ENCODE assay signal across 1 cellular context in the genomic region with DNA sequence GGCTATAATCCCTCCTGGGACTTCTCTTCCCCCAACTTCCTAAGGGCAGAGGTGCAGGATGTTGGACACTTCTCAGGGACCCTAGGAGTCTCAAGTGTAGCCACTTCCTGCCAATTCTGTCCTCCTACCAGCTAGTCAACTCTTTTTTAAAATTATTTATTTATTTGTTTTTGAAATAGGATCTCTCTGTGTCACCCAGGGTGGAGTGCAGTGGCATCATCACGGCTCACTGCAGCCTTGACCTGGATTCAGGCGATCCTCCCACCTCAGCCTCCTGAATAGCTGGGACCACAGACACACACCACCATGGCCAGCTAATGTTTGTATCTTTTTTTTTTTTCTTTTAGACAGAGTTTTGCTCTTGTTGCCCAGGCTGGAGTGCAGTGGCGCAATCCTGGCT.
A peak's percentile ranks its signal among the peaks of the same experiment; 100 is the strongest.
TF ChIP-seq lines count a peak whose summit lies in the region.

No MANE protein-coding gene starts in this region.

TF ChIP-seq in A549, 52 proteins besides CTCF, POLR2A, EP300 and RAD21:
- TF ChIP-seq CEBPB (IDR thresholded peaks at IDR 0.05) (peak in 1 of 2 experiments; percentile 46; a peak in 1 of 4 replicates), HOXB5 (CRISPR knock-in tag; IDR thresholded peaks at IDR 0.05) (no peak), CHD4 (IDR thresholded peaks at IDR 0.05; ENCODE audit: borderline replicate concordance) (no peak)
- TF ChIP-seq, protein P1, sequence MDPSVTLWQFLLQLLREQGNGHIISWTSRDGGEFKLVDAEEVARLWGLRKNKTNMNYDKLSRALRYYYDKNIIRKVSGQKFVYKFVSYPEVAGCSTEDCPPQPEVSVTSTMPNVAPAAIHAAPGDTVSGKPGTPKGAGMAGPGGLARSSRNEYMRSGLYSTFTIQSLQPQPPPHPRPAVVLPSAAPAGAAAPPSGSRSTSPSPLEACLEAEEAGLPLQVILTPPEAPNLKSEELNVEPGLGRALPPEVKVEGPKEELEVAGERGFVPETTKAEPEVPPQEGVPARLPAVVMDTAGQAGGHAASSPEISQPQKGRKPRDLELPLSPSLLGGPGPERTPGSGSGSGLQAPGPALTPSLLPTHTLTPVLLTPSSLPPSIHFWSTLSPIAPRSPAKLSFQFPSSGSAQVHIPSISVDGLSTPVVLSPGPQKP (IDR thresholded peaks at IDR 0.05; ENCODE audit: low read depth, low read length): no peak
- TF ChIP-seq, protein P2, sequence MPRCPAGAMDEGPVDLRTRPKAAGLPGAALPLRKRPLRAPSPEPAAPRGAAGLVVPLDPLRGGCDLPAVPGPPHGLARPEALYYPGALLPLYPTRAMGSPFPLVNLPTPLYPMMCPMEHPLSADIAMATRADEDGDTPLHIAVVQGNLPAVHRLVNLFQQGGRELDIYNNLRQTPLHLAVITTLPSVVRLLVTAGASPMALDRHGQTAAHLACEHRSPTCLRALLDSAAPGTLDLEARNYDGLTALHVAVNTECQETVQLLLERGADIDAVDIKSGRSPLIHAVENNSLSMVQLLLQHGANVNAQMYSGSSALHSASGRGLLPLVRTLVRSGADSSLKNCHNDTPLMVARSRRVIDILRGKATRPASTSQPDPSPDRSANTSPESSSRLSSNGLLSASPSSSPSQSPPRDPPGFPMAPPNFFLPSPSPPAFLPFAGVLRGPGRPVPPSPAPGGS (IDR thresholded peaks at IDR 0.05): no peak
- TF ChIP-seq, protein P3, sequence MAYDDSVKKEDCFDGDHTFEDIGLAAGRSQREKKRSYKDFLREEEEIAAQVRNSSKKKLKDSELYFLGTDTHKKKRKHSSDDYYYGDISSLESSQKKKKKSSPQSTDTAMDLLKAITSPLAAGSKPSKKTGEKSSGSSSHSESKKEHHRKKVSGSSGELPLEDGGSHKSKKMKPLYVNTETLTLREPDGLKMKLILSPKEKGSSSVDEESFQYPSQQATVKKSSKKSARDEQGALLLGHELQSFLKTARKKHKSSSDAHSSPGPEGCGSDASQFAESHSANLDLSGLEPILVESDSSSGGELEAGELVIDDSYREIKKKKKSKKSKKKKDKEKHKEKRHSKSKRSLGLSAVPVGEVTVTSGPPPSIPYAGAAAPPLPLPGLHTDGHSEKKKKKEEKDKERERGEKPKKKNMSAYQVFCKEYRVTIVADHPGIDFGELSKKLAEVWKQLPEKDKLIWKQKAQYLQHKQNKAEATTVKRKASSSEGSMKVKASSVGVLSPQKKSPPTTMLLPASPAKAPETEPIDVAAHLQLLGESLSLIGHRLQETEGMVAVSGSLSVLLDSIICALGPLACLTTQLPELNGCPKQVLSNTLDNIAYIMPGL (CRISPR knock-in tag; IDR thresholded peaks at IDR 0.05; ENCODE audit: borderline replicate concordance): no peak
